Comparison of ENCODE assay signal across 25 cellular contexts in the genomic region with DNA sequence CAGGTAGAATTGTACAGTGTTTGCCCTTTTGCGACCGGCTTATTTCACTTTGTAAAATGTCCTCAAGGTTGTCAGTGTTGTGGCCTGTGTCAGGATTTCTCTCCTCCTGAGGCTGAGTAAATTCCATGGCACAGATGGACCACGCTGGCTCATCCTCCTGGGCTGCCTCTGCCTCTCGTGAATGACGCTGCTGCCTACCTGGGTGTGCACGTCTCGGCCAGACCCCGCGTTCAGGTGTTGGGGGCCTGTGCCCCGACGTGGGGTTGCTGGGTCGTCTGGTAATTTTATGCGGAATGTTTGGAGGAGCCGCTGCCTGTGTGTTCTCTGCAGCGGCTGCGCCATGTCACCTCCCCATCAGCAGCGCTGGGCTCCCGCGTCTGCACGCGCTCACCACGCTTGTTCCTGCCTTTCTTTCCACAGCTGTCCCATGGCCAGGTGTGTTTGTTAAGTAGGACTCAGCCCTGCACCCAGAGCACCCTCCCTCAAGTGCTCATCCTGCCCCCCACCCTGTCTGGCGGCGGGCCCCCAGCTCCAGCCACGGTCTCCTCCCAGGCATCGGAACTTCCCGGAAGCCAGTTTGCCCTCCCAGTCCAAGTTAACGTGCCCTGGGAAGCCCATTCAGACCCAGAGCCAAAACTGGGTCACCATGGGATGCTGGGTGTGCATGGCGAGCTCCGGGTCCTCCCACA. TPM values are rescaled to one million over a fixed set of nuclear protein-coding genes. Genes with fewer than 3 reads are reported as not detected.
"Had no signal": no experiment of that assay in that cellular context is flagged by ENCODE, and none has a peak within 500 bp of the region (broad histone marks: within the 10 kb centered on the region; RNA-seq: fewer than 3 reads in every experiment).

No MANE protein-coding gene starts in this region.

- H3K4me3 ChIP-seq: colonic mucosa, esophagus squamous epithelium, gastrocnemius medialis, heart right ventricle, left lung, lower lobe of right lung, mucosa of descending colon had no signal

- ATAC-seq: effector memory CD8-positive, alpha-beta T cell; esophagus mucosa; gastrocnemius medialis; heart right ventricle; left cardiac atrium; left lung; left ventricle myocardium superior; lower lobe of right lung; mucosa of descending colon had no signal

- H3K27me3 ChIP-seq: colonic mucosa had no signal

- H3K36me3 ChIP-seq: colonic mucosa, esophagus squamous epithelium, gastrocnemius medialis, heart right ventricle, left lung, lower lobe of right lung had no signal

- DNase-seq: colonic mucosa; cortex of kidney; effector CD8-positive, alpha-beta T cell; effector memory CD8-positive, alpha-beta T cell; endodermal cell; erythroblast; esophagus squamous epithelium; foreskin fibroblast; foreskin melanocyte; gastrocnemius medialis; glutamatergic neuron; head of caudate nucleus; heart right ventricle; hippocampal formation; left cardiac atrium; left lung; left ventricle myocardium superior; lower lobe of right lung; mesenchymal stem cell; mucosa of descending colon had no signal

- FAIRE-seq: endometrium, islet of Langerhans, keratinocyte had no signal

- H3K9me3 ChIP-seq: colonic mucosa, esophagus squamous epithelium, gastrocnemius medialis, heart right ventricle, left lung, lower lobe of right lung, mucosa of descending colon had no signal

- H3K27ac ChIP-seq: colonic mucosa, epithelial cell of prostate, esophagus squamous epithelium, gastrocnemius medialis, heart right ventricle, left lung, lower lobe of right lung had no signal

RNA-seq across cellular contexts. Expression of gene CHRNA4, which starts 36.1 kb away (rescaled TPM):
- polyA plus RNA-seq: keratinocyte had no signal
